ENCODE assay signal across 8 cellular contexts in the genomic region with DNA sequence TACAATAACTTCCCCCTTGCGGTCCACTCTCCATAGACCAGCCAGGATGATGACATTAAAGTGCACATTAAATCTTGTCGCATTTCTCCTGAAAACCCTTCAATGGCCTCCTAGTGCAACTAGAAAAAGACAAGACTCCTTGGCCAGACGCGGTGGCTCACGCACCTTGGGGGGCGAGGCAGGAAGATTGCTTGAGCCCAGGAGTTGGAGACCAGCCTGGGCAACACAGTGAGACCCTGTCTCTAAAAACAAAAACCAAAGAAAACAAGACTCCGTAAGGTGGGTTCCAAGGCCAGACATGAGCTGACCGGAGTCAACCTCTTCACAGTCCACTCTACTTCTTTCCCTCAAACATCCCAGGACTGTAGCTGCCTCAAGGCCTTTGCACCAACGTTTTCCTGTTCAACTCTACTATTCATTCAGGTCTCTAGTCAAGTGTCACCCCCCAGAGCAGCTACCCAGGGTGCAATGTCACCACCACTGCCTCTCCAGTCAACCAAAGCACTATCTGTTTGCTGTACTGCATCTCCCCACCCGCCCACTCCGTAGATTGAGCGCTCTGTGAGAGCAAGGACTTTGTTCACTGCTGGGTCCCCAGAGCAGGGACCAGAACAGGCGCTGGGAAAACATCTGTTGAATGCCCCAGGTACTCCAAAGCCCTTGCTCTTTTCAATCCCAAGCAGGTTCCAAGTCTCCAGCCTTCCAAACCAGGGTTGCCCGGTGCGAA. TPM values are rescaled to one million over a fixed set of nuclear protein-coding genes. Genes with fewer than 3 reads are reported as not detected.
DNase-seq lines count a peak whose midpoint lies in the region; ATAC-seq and TF ChIP-seq lines count a peak whose summit lies in the region.

No MANE protein-coding gene starts in this region.

- peak overlapping the region; percentile 100 for H3K4me3 Mint-ChIP-seq in CD8-positive, alpha-beta T cell
- H3K4me3 Mint-ChIP-seq in activated naive CD8-positive, alpha-beta T cell treated with anti-CD3 and anti-CD28 coated beads for 36 hours = peak overlapping the region; percentile 99

- H3K79me2 ChIP-seq in MM.1S (ENCODE audit: low read length) = peaks cover 38% of the 10 kb centered on the region

- peaks cover 33% of the 10 kb centered on the region for H3K36me3 Mint-ChIP-seq in CD8-positive, alpha-beta T cell
- peaks cover 27% of the 10 kb centered on the region for H3K36me3 Mint-ChIP-seq in activated naive CD8-positive, alpha-beta T cell treated with anti-CD3 and anti-CD28 coated beads for 36 hours

- peak overlapping the region; percentile 98 for H3K27ac Mint-ChIP-seq in CD8-positive, alpha-beta T cell
- H3K27ac Mint-ChIP-seq in activated naive CD8-positive, alpha-beta T cell treated with anti-CD3 and anti-CD28 coated beads for 36 hours = peak overlapping the region; percentile 98

- no peak for TF ChIP-seq CTCF in CD8-positive, alpha-beta T cell (IDR thresholded peaks at IDR 0.05)
- TF ChIP-seq CTCF in MM.1S (IDR thresholded peaks at IDR 0.05; ENCODE audit: low read length) (no peak), kidney epithelial cell (IDR thresholded peaks at IDR 0.05; ENCODE audit: insufficient read depth, low read length, poor library complexity, severe bottlenecking) (no peak)

- H3K4me3 ChIP-seq in CD8-positive, alpha-beta T cell (ENCODE audit: low read depth, low read length) = peak overlapping the region; percentile 83
- H3K4me3 ChIP-seq in MM.1S (ENCODE audit: low read length) = peak overlapping the region; percentile 100
- peak overlapping the region; percentile 73 for H3K4me3 ChIP-seq in kidney epithelial cell (ENCODE audit: low read depth, low read length)

- no peaks in the 10 kb centered on the region for H3K9me3 Mint-ChIP-seq in CD8-positive, alpha-beta T cell
- H3K9me3 Mint-ChIP-seq in activated naive CD8-positive, alpha-beta T cell treated with anti-CD3 and anti-CD28 coated beads for 36 hours = no peaks in the 10 kb centered on the region

- peak overlapping the region; percentile 51 for H3K27ac ChIP-seq in CD8-positive, alpha-beta T cell (ENCODE audit: low read depth, low read length)
- peak overlapping the region; percentile 0; the same call in 1 of the 2 replicates for H3K27ac ChIP-seq in MM.1S (ENCODE audit: low read length)

- peak; percentile 5 for ATAC-seq in CD8-positive, alpha-beta T cell
- ATAC-seq in GM21423 (IDR thresholded peaks at IDR 0.05; ENCODE audit: unreplicated experiment) = peak; percentile 25

- peaks cover 41% of the 10 kb centered on the region for H3K4me1 Mint-ChIP-seq in CD8-positive, alpha-beta T cell (ENCODE audit: low read depth)
- H3K4me1 Mint-ChIP-seq in activated naive CD8-positive, alpha-beta T cell treated with anti-CD3 and anti-CD28 coated beads for 36 hours = peaks cover 30% of the 10 kb centered on the region

- intact Hi-C loops in CD8-positive, alpha-beta T cell (cut with DNase I, micrococcal nuclease) = loop anchor here (1.0 to 10.0 kb wide), 13 partner anchors 72 to 1986 kb away; partner anchors contain the start of genes ASCC2 (in 1 of the 2), DEPDC5 (in 1 of the 2), DRG1 (in 1 of the 2) and MORC2 (in 1 of the 2)

- H2AFZ ChIP-seq in MM.1S (ENCODE audit: low read length) = peak overlapping the region; percentile 100

- H3K9ac ChIP-seq in MM.1S (ENCODE audit: low read length) = peak overlapping the region; percentile 92

- no peaks in the 10 kb centered on the region for H3K27me3 Mint-ChIP-seq in CD8-positive, alpha-beta T cell (ENCODE audit: low read depth)
- H3K27me3 Mint-ChIP-seq in activated naive CD8-positive, alpha-beta T cell treated with anti-CD3 and anti-CD28 coated beads for 36 hours = no peaks in the 10 kb centered on the region

- no peaks in the 10 kb centered on the region for H3F3A ChIP-seq in MM.1S (ENCODE audit: insufficient read depth, low read length)

- peak in 2 of 7 experiments; percentile 9 to 46 for DNase-seq in CD8-positive, alpha-beta T cell
- DNase-seq in MM.1S (no peak), kidney epithelial cell (ENCODE audit: low read depth) (no peak), DMS79 (lab: John Stamatoyannopoulos, UW) (no peak), NCI-H510A (lab: John Stamatoyannopoulos, UW) (no peak)
- DNase-seq in activated naive CD8-positive, alpha-beta T cell treated with anti-CD3 and anti-CD28 coated beads for 36 hours = peak; percentile 28
- DNase-seq in stimulated activated CD8-positive, alpha-beta memory T cell treated with anti-CD3 and anti-CD28 coated beads, Interleukin-12 subunit alpha, Interleukin-12 subunit beta, amount 100 ng/mL, for 1 hour (ENCODE audit: low read depth) = peak; percentile 6

- POLR2A ChIA-PET in CD8-positive, alpha-beta T cell (lab: Charles Lee) = interaction anchor here (0.9 to 1.7 kb wide), 4 partner anchors 10 to 212 kb away, joined by 3 to 7 read pairs (median 4); partner anchors contain the start of genes ASCC2 and THOC5

- CTCF ChIA-PET in CD8-positive, alpha-beta T cell (lab: Charles Lee) = no interaction called here

- H4K20me1 ChIP-seq in MM.1S (ENCODE audit: insufficient read depth, low read length) = no peaks in the 10 kb centered on the region

- H3K36me3 ChIP-seq in CD8-positive, alpha-beta T cell (ENCODE audit: insufficient read depth, low read length) = peaks cover 12% of the 10 kb centered on the region
- H3K36me3 ChIP-seq in MM.1S (replicated peaks; ENCODE audit: insufficient read depth, low read length) = 0 out of 2 replicates have a peak, but pooled peaks cover 5% of the 10 kb centered on the region
- no peaks in the 10 kb centered on the region for H3K36me3 ChIP-seq in kidney epithelial cell (ENCODE audit: control insufficient read depth, insufficient read depth, low read length)

- peak overlapping the region; percentile 81 for H3K4me2 ChIP-seq in MM.1S (ENCODE audit: low read depth, low read length)

- H3K9me3 ChIP-seq in CD8-positive, alpha-beta T cell (ENCODE audit: low read length) = no peaks in the 10 kb centered on the region
- no peaks in the 10 kb centered on the region for H3K9me3 ChIP-seq in MM.1S (replicated peaks; ENCODE audit: insufficient read depth, low read length)

- H3K27me3 ChIP-seq in CD8-positive, alpha-beta T cell (ENCODE audit: insufficient read depth, low read length) = no peaks in the 10 kb centered on the region
- no peaks in the 10 kb centered on the region for H3K27me3 ChIP-seq in MM.1S (replicated peaks; ENCODE audit: insufficient read depth, low read length)
- no peaks in the 10 kb centered on the region for H3K27me3 ChIP-seq in kidney epithelial cell (ENCODE audit: control insufficient read depth, insufficient read depth, low read length)

- H3K9me2 ChIP-seq in MM.1S (replicated peaks; ENCODE audit: insufficient read depth, low read length) = no peaks in the 10 kb centered on the region

- peaks cover 23% of the 10 kb centered on the region for H3K4me1 ChIP-seq in CD8-positive, alpha-beta T cell (ENCODE audit: insufficient read depth, low read length)
- H3K4me1 ChIP-seq in MM.1S (ENCODE audit: low read length) = no peaks in the 10 kb centered on the region

RNA-seq across cellular contexts. Expression of gene ZMAT5, which starts 0.7 kb away (rescaled TPM):
- total RNA-seq in CD8-positive, alpha-beta T cell = 1 to 10 TPM; 4.3 to 5.2 TPM
- 10 to 100 TPM; 17.1 to 17.5 TPM for total RNA-seq in activated naive CD8-positive, alpha-beta T cell treated with anti-CD3 and anti-CD28 coated beads for 36 hours
- total RNA-seq in kidney epithelial cell = 34.2 and 37.1 TPM in 2 replicates

RNA-seq across cellular contexts. Expression of gene UQCR10, which starts 1.1 kb away (rescaled TPM):
- total RNA-seq in CD8-positive, alpha-beta T cell = 10 to 100 TPM; 24.5 to 29.4 TPM
- 100 to 1,000 TPM; 108 to 117 TPM for total RNA-seq in activated naive CD8-positive, alpha-beta T cell treated with anti-CD3 and anti-CD28 coated beads for 36 hours
- total RNA-seq in kidney epithelial cell = 62.0 and 75.5 TPM in 2 replicates

RNA-seq across cellular contexts. Expression of gene CABP7, which starts 46.3 kb away (rescaled TPM):
- total RNA-seq in CD8-positive, alpha-beta T cell = under 1 TPM; 0.25 to 0.52 TPM
- under 1 TPM in 1 of 2 experiments, not detected in 1; 0.06 TPM for total RNA-seq in activated naive CD8-positive, alpha-beta T cell treated with anti-CD3 and anti-CD28 coated beads for 36 hours
- total RNA-seq in kidney epithelial cell = not detected in 2 replicates

Comparison
In these comparisons a context has a peak if more than half of its experiments do, and no peak if none do; other contexts are left out.
1. DNase-seq: peak in activated naive CD8-positive, alpha-beta T cell treated with anti-CD3 and anti-CD28 coated beads for 36 hours (single experiment) and stimulated activated CD8-positive, alpha-beta memory T cell treated with anti-CD3 and anti-CD28 coated beads, Interleukin-12 subunit alpha, Interleukin-12 subunit beta, amount 100 ng/mL, for 1 hour (single experiment); none in MM.1S (single experiment), kidney epithelial cell (single experiment), DMS79 (single experiment) and NCI-H510A (single experiment).
2. Peak in every context shown above with its lines, with median percentiles within 50 percentile points of each other: H3K4me3 ChIP-seq.